20 cellular contexts compared by ENCODE assay signal in the genomic region with DNA sequence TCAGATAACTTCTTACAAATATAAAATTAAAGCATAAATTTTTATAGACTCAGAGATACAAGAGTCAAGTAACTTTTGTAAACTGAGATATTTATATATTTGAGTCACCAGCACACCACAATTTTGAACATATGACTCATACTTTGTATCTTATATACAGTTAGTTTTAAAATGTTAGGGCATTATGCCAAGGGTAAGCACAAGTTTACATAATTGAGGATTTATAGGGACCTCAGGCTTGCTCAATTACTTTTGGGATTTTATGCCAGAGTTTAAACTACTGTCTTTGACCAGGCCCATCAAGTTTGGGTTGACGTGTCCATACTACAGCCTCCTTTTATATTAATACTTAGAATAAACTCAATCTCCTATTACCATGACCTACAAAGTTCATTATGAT. TPM values are rescaled to one million over a fixed set of nuclear protein-coding genes. Genes with fewer than 3 reads are reported as not detected.
A peak's percentile ranks its signal among the peaks of the same experiment; 100 is the strongest.
DNase-seq lines count a peak whose midpoint lies in the region; ATAC-seq and TF ChIP-seq lines count a peak whose summit lies in the region.
"Had no signal": no experiment of that assay in that cellular context is flagged by ENCODE, and none has a peak within 500 bp of the region (broad histone marks: within the 10 kb centered on the region; RNA-seq: fewer than 3 reads in every experiment).

No MANE protein-coding gene starts in this region.

- no peak for TF ChIP-seq CTCF in RWPE1 (conservative IDR thresholded peaks at IDR 0.05; ENCODE audit: low read depth)

- H3K27ac ChIP-seq in RWPE1 (no peak overlapping the region), epithelial cell of prostate (no peak overlapping the region)
- H3K27ac ChIP-seq: KMS-11, sigmoid colon had no signal

- POLR2A ChIA-PET in RWPE1 (lab: Yijun Ruan, JAX; ENCODE audit: low non-redundant PET) = no interaction called here

- H3K4me3 ChIP-seq in skeletal muscle cell (ENCODE audit: low read depth, low read length) = no peak overlapping the region
- H3K4me3 ChIP-seq: sigmoid colon had no signal

- DNase-seq in H4 (ENCODE audit: low spot score) (peak; percentile 76), RWPE1 (ENCODE audit: low spot score) (peak; percentile 64), epithelial cell of prostate (ENCODE audit: low read depth, low spot score) (peak; percentile 24), skeletal muscle cell (ENCODE audit: low read depth) (peak; percentile 74), germinal center (ENCODE audit: low spot score) (no peak), pons (ENCODE audit: low spot score) (no peak), NCI-H1436 (lab: John Stamatoyannopoulos, UW) (no peak)
- DNase-seq: activated CD4-positive, alpha-beta memory T cell treated with anti-CD3 and anti-CD28 coated beads for 36 hours; Calu3; hypothalamus; natural killer cell; NCI-H2081; NCI-H748 treated with DMSO at 0.1 percent for 48 hours; Right ventricle myocardium superior; sigmoid colon; stimulated activated naive CD8-positive, alpha-beta T cell treated with anti-CD3 and anti-CD28 coated beads, Interleukin-15, amount 100 ng/mL, for 72 hours had no signal

- CTCF ChIA-PET in RWPE1 (lab: Yijun Ruan, JAX) = interaction anchor here (0.6 kb wide), 1 partner anchor 316 kb away, joined by 3 read pairs; no protein-coding TSS in a partner anchor

- no peak for ATAC-seq in HG03097 (IDR thresholded peaks at IDR 0.05; ENCODE audit: low FRiP score, unreplicated experiment)
- ATAC-seq: natural killer cell; stimulated activated naive CD8-positive, alpha-beta T cell treated with anti-CD3 and anti-CD28 coated beads, Interleukin-15, amount 100 ng/mL, for 72 hours had no signal

RNA-seq across cellular contexts. Expression of gene FGF7, which starts 7.4 kb away (rescaled TPM):
- 3.6 and 8.2 TPM in 2 replicates for total RNA-seq in H4 (2014; rRNA removed; shearing (Covaris generic))
- total RNA-seq: activated CD4-positive, alpha-beta memory T cell treated with anti-CD3 and anti-CD28 coated beads for 36 hours; activated T-helper 2 cell treated with anti-CD3 and anti-CD28 coated beads, Interferon-gamma antibody, Interleukin-2, Interleukin-4, amounts not matched to agents 10 μg/mL and 5 μg/mL and 100 μg/mL, durations not matched to agents 14 hours and 24 hours and 36 hours; Calu3; H1; natural killer cell had no signal

Comparison
In these comparisons a context has a peak if more than half of its experiments do, and no peak if none do; other contexts are left out.
1. DNase-seq: peak in H4 (single experiment), RWPE1 (single experiment), epithelial cell of prostate (single experiment) and skeletal muscle cell (single experiment); none in germinal center (single experiment), pons (single experiment) and NCI-H1436 (single experiment).